ENCODE assay signal across 24 cellular contexts in genomic region chr5:148623741-148624140, GRCh38. TPM values are rescaled to one million over a fixed set of nuclear protein-coding genes. Genes with fewer than 3 reads are reported as not detected.
DNase-seq lines count a peak whose midpoint lies in the region; ATAC-seq and TF ChIP-seq lines count a peak whose summit lies in the region.
"Had no signal": no experiment of that assay in that cellular context is flagged by ENCODE, and none has a peak within 500 bp of the region (broad histone marks: within the 10 kb centered on the region; RNA-seq: fewer than 3 reads in every experiment).

No MANE protein-coding gene starts in this region.

- H3K4me3 ChIP-seq in mucosa of descending colon (no peak overlapping the region), OCI-LY7 (ENCODE audit: low read depth, low read length, poor library complexity, severe bottlenecking) (no peak overlapping the region), smooth muscle cell (no peak overlapping the region)
- H3K4me3 ChIP-seq: BLaER1 treated with 17β-estradiol and CSF1 and Interleukin-3, amounts not matched to agents 10 nM and 100 nM; suprapubic skin had no signal

- no peaks in the 10 kb centered on the region for H3K27me3 ChIP-seq in smooth muscle cell (ENCODE audit: low read depth)
- H3K27me3 ChIP-seq: BLaER1 treated with 17β-estradiol and CSF1 and Interleukin-3, amounts not matched to agents 10 nM and 100 nM had no signal

- no peaks in the 10 kb centered on the region for H3K9me2 ChIP-seq in OCI-LY7 (ENCODE audit: insufficient read depth, low read length)

- CTCF ChIA-PET in OCI-LY7 (lab: Charles Lee; ENCODE audit: unreplicated experiment), result no interaction called here

- H3K4me2 ChIP-seq in OCI-LY7 (ENCODE audit: low read length) (no peak overlapping the region), smooth muscle cell (no peak overlapping the region)
- H3K4me2 ChIP-seq: BLaER1 treated with 17β-estradiol and CSF1 and Interleukin-3, amounts not matched to agents 10 nM and 100 nM had no signal

- no peak overlapping the region for H3K27ac ChIP-seq in OCI-LY7 (ENCODE audit: low read depth, low read length, poor library complexity, severe bottlenecking)
- no peak overlapping the region for H3K27ac ChIP-seq in smooth muscle cell (ENCODE audit: low read depth)
- H3K27ac ChIP-seq: BLaER1 treated with 17β-estradiol and CSF1 and Interleukin-3, amounts not matched to agents 10 nM and 100 nM; neutrophil; suprapubic skin had no signal

- intact Hi-C loops in mucosa of descending colon (cut with DNase I, micrococcal nuclease), result no loop called here
- intact Hi-C loops in OCI-LY7 (cut with micrococcal nuclease; ENCODE audit: unreplicated experiment), result no loop called here

- whole genome bisulfite sequencing in smooth muscle cell (ENCODE audit: low lambda C conversion rate), result 59% methylated on average over 7 of the region's 7 CpGs

- H3K9me3 ChIP-seq in mucosa of descending colon (no peaks in the 10 kb centered on the region), OCI-LY7 (ENCODE audit: low read length) (no peaks in the 10 kb centered on the region), smooth muscle cell (replicated peaks; ENCODE audit: low read depth) (no peaks in the 10 kb centered on the region)
- H3K9me3 ChIP-seq: BLaER1 treated with 17β-estradiol and CSF1 and Interleukin-3, amounts not matched to agents 10 nM and 100 nM; neutrophil; suprapubic skin had no signal

- no TSS peak for BruUV-seq in OCI-LY7 (replicated peaks; lab: Mats Ljungman, UMichigan)

- no peak for TF ChIP-seq CTCF in mucosa of descending colon (IDR thresholded peaks at IDR 0.05)
- TF ChIP-seq CTCF in OCI-LY7 (conservative IDR thresholded peaks at IDR 0.05; ENCODE audit: low read length), result no peak
- TF ChIP-seq CTCF in smooth muscle cell (IDR thresholded peaks at IDR 0.05; ENCODE audit: borderline replicate concordance, insufficient read depth, poor library complexity, severe bottlenecking), result no peak

- peaks cover 3% of the 10 kb centered on the region for H3F3A ChIP-seq in smooth muscle cell (ENCODE audit: low read depth)

- H2AFZ ChIP-seq in OCI-LY7 (ENCODE audit: low read length), result no peak overlapping the region
- H2AFZ ChIP-seq in smooth muscle cell (ENCODE audit: low read depth), result no peak overlapping the region

- H4K20me1 ChIP-seq in OCI-LY7 (ENCODE audit: insufficient read depth, low read length) (no peaks in the 10 kb centered on the region), smooth muscle cell (ENCODE audit: low read depth) (no peaks in the 10 kb centered on the region)
- H4K20me1 ChIP-seq: BLaER1 treated with 17β-estradiol and CSF1 and Interleukin-3, amounts not matched to agents 10 nM and 100 nM had no signal

- ATAC-seq in mucosa of descending colon, result peak; percentile 52
- ATAC-seq: stimulated activated effector memory CD8-positive, alpha-beta T cell treated with anti-CD3 and anti-CD28 coated beads, Interleukin-12 subunit alpha, Interleukin-12 subunit beta, amount 100 ng/mL, for 72 hours had no signal

- DNase-seq in Daoy (ENCODE audit: low read depth) (peak; percentile 69), NCI-H460 (ENCODE audit: extremely low read depth, low read depth) (peak; percentile 20), dermis blood vessel endothelial cell (peak; percentile 13), mucosa of descending colon (no peak), OCI-LY7 (ENCODE audit: low spot score) (no peak), NCI-H1694 treated with DMSO at 0.1 percent for 48 hours (lab: John Stamatoyannopoulos, UW) (no peak), AG08395 (ENCODE audit: low spot score) (no peak), smooth muscle cell (lab: John Stamatoyannopoulos, UW; ENCODE audit: unreplicated experiment) (no peak)
- DNase-seq: activated CD4-positive, alpha-beta T cell treated with anti-CD3 and anti-CD28 coated beads, Interleukin-2, amount 50 U/mL, for 1 hour; activated naive CD4-positive, alpha-beta T cell treated with anti-CD3 and anti-CD28 coated beads for 36 hours; cortex of kidney; NCI-H1436 treated with DMSO at 0.1 percent for 48 hours; NCI-H2171; NCI-H526 treated with DMSO at 0.1 percent for 48 hours; stimulated activated CD4-positive, alpha-beta T cell treated with anti-CD3 and anti-CD28 coated beads, Interleukin-2, amount 100 ng/mL, for 24 hours; T-helper 9 cell had no signal

- H3K79me2 ChIP-seq in OCI-LY7 (ENCODE audit: insufficient read depth, low read depth, low read length) (no peaks in the 10 kb centered on the region), smooth muscle cell (ENCODE audit: low read depth) (no peaks in the 10 kb centered on the region)

- POLR2A ChIA-PET in OCI-LY7 (lab: Charles Lee), result no interaction called here

- H3K4me1 ChIP-seq in mucosa of descending colon (ENCODE audit: low read depth) (no peaks in the 10 kb centered on the region), OCI-LY7 (ENCODE audit: insufficient read depth, low read length, poor library complexity, severe bottlenecking) (no peaks in the 10 kb centered on the region), smooth muscle cell (ENCODE audit: low read depth) (peaks cover 6% of the 10 kb centered on the region)
- H3K4me1 ChIP-seq: suprapubic skin had no signal

- H3K36me3 ChIP-seq in mucosa of descending colon (ENCODE audit: low read depth), result no peaks in the 10 kb centered on the region
- H3K36me3 ChIP-seq in OCI-LY7 (ENCODE audit: insufficient read depth, low read length), result no peaks in the 10 kb centered on the region
- H3K36me3 ChIP-seq in smooth muscle cell (ENCODE audit: low read depth), result no peaks in the 10 kb centered on the region
- H3K36me3 ChIP-seq: BLaER1 treated with 17β-estradiol and CSF1 and Interleukin-3, amounts not matched to agents 10 nM and 100 nM; neutrophil; suprapubic skin had no signal

- no peak overlapping the region for H3K9ac ChIP-seq in smooth muscle cell (ENCODE audit: low read depth)
- H3K9ac ChIP-seq: BLaER1 treated with 17β-estradiol and CSF1 and Interleukin-3, amounts not matched to agents 10 nM and 100 nM had no signal

RNA-seq across cellular contexts. Expression of gene HTR4, which starts 30.6 kb away (rescaled TPM):
- 0.18 TPM in 1 of 2 replicates, not detected in the other for total RNA-seq in Daoy (2014; rRNA removed; shearing (Covaris generic))
- not detected in 2 replicates for total RNA-seq in NCI-H460 (2014; rRNA removed; shearing (Covaris generic))
- polyA plus RNA-seq in NCI-H460 (2014; cell fraction: nucleus; rRNA removed), result not detected in 2 replicates
- total RNA-seq in dermis blood vessel endothelial cell (0.14 TPM in 1 of 2 replicates, not detected in the other), mucosa of descending colon (10 to 100 TPM; 15.0 to 18.8 (median 17.3) TPM), OCI-LY7 (2022) (not detected in 2 replicates), smooth muscle cell (0.09 TPM in 1 of 2 replicates, not detected in the other)
- total RNA-seq in OCI-LY7 (2014; rRNA removed; shearing (Covaris generic)), result not detected in 2 replicates
- polyA plus RNA-seq in smooth muscle cell, result not detected in 2 replicates
- total RNA-seq: activated naive CD4-positive, alpha-beta T cell treated with anti-CD3 and anti-CD28 coated beads for 36 hours; fibroblast of lung; glomerular endothelial cell; myocyte; skeletal muscle tissue had no signal
- polyA plus RNA-seq: fibroblast of lung had no signal

Comparison
In these comparisons a context has a peak if more than half of its experiments do, and no peak if none do; other contexts are left out.
1. DNase-seq: peak in Daoy (single experiment), NCI-H460 (single experiment) and dermis blood vessel endothelial cell (single experiment); none in mucosa of descending colon (0 of 3), OCI-LY7 (single experiment), NCI-H1694 treated with DMSO at 0.1 percent for 48 hours (single experiment), AG08395 (single experiment) and smooth muscle cell (single experiment).
2. RNA of gene HTR4, which starts 30.6 kb away (total RNA-seq): 15.0 to 18.8 TPM in mucosa of descending colon; 0.09 TPM in smooth muscle cell, 0.18 TPM in Daoy, not detected in NCI-H460, 0.14 TPM in dermis blood vessel endothelial cell and not detected in OCI-LY7; every median in the first group is over 10 times any median in the second.